17 cellular contexts compared by ENCODE assay signal in the genomic region with DNA sequence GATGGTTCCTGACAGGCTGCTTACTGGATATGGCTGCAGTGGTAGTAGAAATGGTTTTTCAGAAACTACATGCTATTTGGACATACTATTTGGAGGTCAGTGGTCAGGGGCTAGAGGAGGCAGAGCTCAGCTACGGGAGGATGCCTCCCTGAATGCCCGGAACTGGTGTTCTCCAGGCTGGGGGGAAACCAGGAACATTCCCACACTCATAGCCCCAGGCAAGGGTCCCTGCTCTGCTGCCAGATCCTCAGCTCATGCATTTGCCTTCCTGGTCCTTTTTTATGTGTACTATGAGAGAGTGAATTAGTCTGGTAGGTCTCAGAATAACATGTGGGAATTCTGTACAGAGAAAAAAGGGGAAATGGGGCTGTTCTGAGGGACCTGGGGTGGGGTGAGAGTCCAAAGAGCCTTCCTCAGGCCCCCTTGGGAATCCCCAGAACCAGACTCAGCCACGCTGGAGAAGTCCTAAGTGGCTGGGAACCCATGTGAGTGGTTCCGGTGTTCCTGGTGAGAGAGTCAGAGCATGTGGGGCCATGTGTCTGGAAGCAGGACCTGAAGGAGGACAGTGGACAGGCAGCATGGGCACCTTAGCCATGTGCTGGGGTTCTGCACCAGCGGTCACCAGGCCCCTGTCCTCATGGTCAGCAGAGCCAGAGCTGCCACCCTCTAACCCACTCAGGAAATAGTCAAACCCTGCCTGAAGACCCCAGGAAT. TPM values are rescaled to one million over a fixed set of nuclear protein-coding genes. Genes with fewer than 3 reads are reported as not detected.
DNase-seq lines count a peak whose midpoint lies in the region; ATAC-seq and TF ChIP-seq lines count a peak whose summit lies in the region.
"Had no signal": no experiment of that assay in that cellular context is flagged by ENCODE, and none has a peak within 500 bp of the region (broad histone marks: within the 10 kb centered on the region; RNA-seq: fewer than 3 reads in every experiment).

No MANE protein-coding gene starts in this region.

- intact Hi-C loops in heart left ventricle (cut with DNase I): no loop called here
- intact Hi-C loops in left cardiac atrium (cut with DNase I): loop anchor here in 1 of 2 donors (5.0 kb wide), 1 partner anchor 59 kb away; a partner anchor contains a TSS
- intact Hi-C loops in breast epithelium (cut with DNase I; ENCODE audit: low total_unique reads): no loop called here
- intact Hi-C loops in aorta (cut with DNase I): no loop called here

- no peak for TF ChIP-seq CTCF in heart left ventricle (IDR thresholded peaks at IDR 0.05)
- no peak for TF ChIP-seq CTCF in breast epithelium (IDR thresholded peaks at IDR 0.05)
- no peak for TF ChIP-seq CTCF in nephron (IDR thresholded peaks at IDR 0.05; ENCODE audit: unreplicated experiment in 3 of 3)

- no peaks in the 10 kb centered on the region for H3K27me3 Mint-ChIP-seq in nephron (ENCODE audit: low read depth)
- H3K27me3 Mint-ChIP-seq: stimulated activated naive CD8-positive, alpha-beta T cell treated with anti-CD3 and anti-CD28 coated beads, Interleukin-15, amount 100 ng/mL, for 72 hours had no signal

- TF ChIP-seq POLR2A in heart left ventricle (IDR thresholded peaks at IDR 0.05) (no peak), breast epithelium (IDR thresholded peaks at IDR 0.05) (no peak)

- H3K27ac ChIP-seq in heart left ventricle (peak overlapping the region in 11 of 12 donors; percentile 47 to 85 (median 76)), breast epithelium (peak overlapping the region; percentile 78 to 80), aorta (ENCODE audit: low read depth in 1 of 2, low read length in 2 of 2) (peak overlapping the region; percentile 40 to 50)

- H3K9me3 ChIP-seq in heart left ventricle (no peaks in the 10 kb centered on the region), breast epithelium (no peaks in the 10 kb centered on the region), aorta (ENCODE audit: control insufficient read depth, low read length) (no peaks in the 10 kb centered on the region)

- in situ Hi-C loops in G401 (cut with HindIII; ENCODE audit: low sequenced_read_pairs): no loop called here

- no peak overlapping the region for H3K4me3 ChIP-seq in heart left ventricle
- H3K4me3 ChIP-seq in breast epithelium: no peak overlapping the region
- H3K4me3 ChIP-seq in aorta (ENCODE audit: low read length in 2 of 2): no peak overlapping the region

- no peak overlapping the region for H3K4me3 Mint-ChIP-seq in nephron
- H3K4me3 Mint-ChIP-seq: immature natural killer cell; stimulated activated naive CD8-positive, alpha-beta T cell treated with anti-CD3 and anti-CD28 coated beads, Interleukin-15, amount 100 ng/mL, for 72 hours had no signal

- WGBS in heart left ventricle, 4 donors: 54 to 64% (median 58%) methylated on average over 5 of the region's 5 CpGs
- 28 to 29% methylated on average over 5 of the region's 5 CpGs for WGBS in aorta, 2 donors

- H3K27me3 ChIP-seq in heart left ventricle (no peaks in the 10 kb centered on the region), breast epithelium (no peaks in the 10 kb centered on the region), aorta (ENCODE audit: control insufficient read depth in 1 of 2, insufficient read depth in 2 of 2, low read length in 1 of 2) (no peaks in the 10 kb centered on the region)

- DNase-seq in heart left ventricle (no peak), left cardiac atrium (no peak), breast epithelium (ENCODE audit: low spot score in 2 of 2) (no peak), aorta (no peak), anterior cingulate cortex (lab: John Stamatoyannopoulos, UW) (no peak), G401 (ENCODE audit: low spot score) (no peak)
- no peak for DNase-seq in stimulated activated naive CD4-positive, alpha-beta T cell (lab: John Stamatoyannopoulos, UW)
- DNase-seq: activated CD4-positive, alpha-beta T cell treated with anti-CD3 and anti-CD28 coated beads for 1 hour; activated effector memory CD4-positive, alpha-beta T cell treated with Interleukin-2 at 50 U/mL for 16 hours; GF-D8; immature natural killer cell; NCI-H446 treated with DMSO at 0.1 percent for 48 hours; nucleus accumbens; SHP77 treated with DMSO at 0.1 percent for 48 hours; stimulated activated CD4-positive, alpha-beta T cell treated with anti-CD3 and anti-CD28 coated beads, Interleukin-1b, Interleukin-23, amount 100 ng/mL, for 48 hours; stimulated activated naive CD8-positive, alpha-beta T cell treated with anti-CD3 and anti-CD28 coated beads, Interleukin-15, amount 100 ng/mL, for 72 hours had no signal

- H3K4me1 ChIP-seq in heart left ventricle (peaks cover 5 to 100% (median 88%) of the 10 kb centered on the region in 12 donors), breast epithelium (peaks cover 0 to 22% of the 10 kb centered on the region in 2 donors), aorta (ENCODE audit: control insufficient read depth in 1 of 2, insufficient read depth in 2 of 2, low read length in 2 of 2) (peaks cover 4 to 8% of the 10 kb centered on the region in 2 donors)

- peak in 1 of 4 donors; percentile 11 for ATAC-seq in heart left ventricle
- ATAC-seq in left cardiac atrium: no peak
- peak; percentile 23 for ATAC-seq in aorta (ENCODE audit: low FRiP score)
- ATAC-seq: stimulated activated naive CD8-positive, alpha-beta T cell treated with anti-CD3 and anti-CD28 coated beads, Interleukin-15, amount 100 ng/mL, for 72 hours had no signal

- H3K36me3 Mint-ChIP-seq in nephron (ENCODE audit: low read depth): peaks cover 11% of the 10 kb centered on the region
- H3K36me3 Mint-ChIP-seq: immature natural killer cell had no signal

- peaks cover 0 to 4% (median 0%) of the 10 kb centered on the region in 9 donors for H3K36me3 ChIP-seq in heart left ventricle
- no peaks in the 10 kb centered on the region for H3K36me3 ChIP-seq in breast epithelium
- H3K36me3 ChIP-seq in aorta (ENCODE audit: control insufficient read depth in 1 of 2, insufficient read depth in 2 of 2, low read length in 1 of 2): no peaks in the 10 kb centered on the region

- H3K4me1 Mint-ChIP-seq in nephron: peaks cover 63% of the 10 kb centered on the region

- peak overlapping the region in 2 of 3 experiments; percentile 15 to 20 for H3K27ac Mint-ChIP-seq in nephron

- no peaks in the 10 kb centered on the region for H3K9me3 Mint-ChIP-seq in nephron
- H3K9me3 Mint-ChIP-seq: immature natural killer cell; stimulated activated naive CD8-positive, alpha-beta T cell treated with anti-CD3 and anti-CD28 coated beads, Interleukin-15, amount 100 ng/mL, for 72 hours had no signal

RNA-seq across cellular contexts. Expression of a gene that starts 58.0 kb away (rescaled TPM):
- total RNA-seq in heart left ventricle (1,000 to 10,000 TPM in 7 of 9 donors, 100 to 1,000 TPM in 2; 521 to 2,387 (median 1,751) TPM), left cardiac atrium (1,000 to 10,000 TPM; 1,946 to 2,055 TPM), breast epithelium (100 to 1,000 TPM in 1 of 3 donors, 10 to 100 TPM in 2; 72.9 to 112 (median 91.8) TPM), aorta (1,000 to 10,000 TPM; 2,086 to 3,222 TPM)
- polyA plus RNA-seq in heart left ventricle (1,000 to 10,000 TPM in 1 of 2 donors, 100 to 1,000 TPM in 1; 452 to 1,748 TPM), aorta (1,000 to 10,000 TPM; 1,693 to 2,621 TPM)
- 28.2 and 41.4 TPM in 2 replicates for total RNA-seq in G401 (2014; rRNA removed; shearing (Covaris generic))

Comparison
In these comparisons a context has a peak if more than half of its experiments do, and no peak if none do; other contexts are left out.
1. RNA of a gene that starts 58.0 kb away (total RNA-seq): 2,086 to 3,222 TPM in aorta, 1,946 to 2,055 TPM in left cardiac atrium and 521 to 2,387 TPM in heart left ventricle; 72.9 to 112 TPM in breast epithelium and 28.2 to 41.4 TPM in G401; every median in the first group is over 4 times any median in the second.
2. Peak in every context shown above with its lines, with median percentiles within 50 percentile points of each other: H3K27ac ChIP-seq.